Comparison of ENCODE assay signal across 12 cellular contexts in the genomic region with DNA sequence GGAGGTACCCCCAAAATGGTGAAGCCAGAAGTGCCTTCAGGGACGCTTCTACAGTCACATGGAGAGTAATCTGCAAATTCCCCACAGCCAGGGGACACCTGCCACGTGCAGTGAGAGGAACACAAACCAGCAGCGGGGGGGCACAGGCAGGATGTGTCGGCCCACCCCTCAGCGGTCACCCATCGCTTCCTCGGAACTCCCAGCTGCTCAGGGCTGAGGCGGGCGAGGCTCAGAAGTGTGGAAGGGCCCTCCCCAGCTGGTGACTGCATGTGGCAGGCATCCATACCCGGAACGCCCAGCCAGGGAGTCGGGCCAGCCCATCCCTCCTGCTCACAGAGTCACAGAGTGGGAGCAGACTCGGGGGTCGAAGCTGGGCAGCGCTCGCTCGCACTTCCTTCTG.
DNase-seq lines count a peak whose midpoint lies in the region; ATAC-seq and TF ChIP-seq lines count a peak whose summit lies in the region.
"Had no signal": no experiment of that assay in that cellular context is flagged by ENCODE, and none has a peak within 500 bp of the region (broad histone marks: within the 10 kb centered on the region; RNA-seq: fewer than 3 reads in every experiment).

No MANE protein-coding gene starts in this region.

- H3K9me3 ChIP-seq in BLaER1 treated with 17β-estradiol and CSF1 and Interleukin-3, amounts not matched to agents 10 nM and 100 nM (replicated peaks in 1 of 11) = peaks cover 0 to 11% (median 0%) of the 10 kb centered on the region in 11 experiments; a peak in 7 of 22 replicates
- no peaks in the 10 kb centered on the region for H3K9me3 ChIP-seq in OCI-LY3 (ENCODE audit: insufficient read depth, low read length)
- H3K9me3 ChIP-seq in osteoblast (ENCODE audit: low read depth, low read length) = no peaks in the 10 kb centered on the region
- H3K9me3 ChIP-seq: gastrocnemius medialis had no signal

- H3K36me3 ChIP-seq in BLaER1 treated with 17β-estradiol and CSF1 and Interleukin-3, amounts not matched to agents 10 nM and 100 nM = no peaks in the 10 kb centered on the region
- H3K36me3 ChIP-seq in OCI-LY3 (replicated peaks; ENCODE audit: low read depth, low read length) = no peaks in the 10 kb centered on the region
- no peaks in the 10 kb centered on the region for H3K36me3 ChIP-seq in osteoblast (ENCODE audit: insufficient read depth, low read length)
- H3K36me3 ChIP-seq: gastrocnemius medialis had no signal

- H3K27me3 ChIP-seq in BLaER1 treated with 17β-estradiol and CSF1 and Interleukin-3, amounts not matched to agents 10 nM and 100 nM = peaks cover 0 to 4% (median 0%) of the 10 kb centered on the region in 11 experiments; a peak in 3 of 22 replicates
- H3K27me3 ChIP-seq in OCI-LY3 (ENCODE audit: low read depth, low read length) (peaks cover 56% of the 10 kb centered on the region), foreskin keratinocyte (no peaks in the 10 kb centered on the region), osteoblast (ENCODE audit: insufficient read depth, low read length) (no peaks in the 10 kb centered on the region)
- H3K27me3 ChIP-seq: gastrocnemius medialis had no signal

- H3K79me2 ChIP-seq in OCI-LY3 (ENCODE audit: low read length) (no peaks in the 10 kb centered on the region), osteoblast (ENCODE audit: insufficient read depth, low read length) (no peaks in the 10 kb centered on the region)

- peak overlapping the region; percentile 78 to 95 (median 82) for H3K4me2 ChIP-seq in BLaER1 treated with 17β-estradiol and CSF1 and Interleukin-3, amounts not matched to agents 10 nM and 100 nM
- H3K4me2 ChIP-seq in OCI-LY3 (ENCODE audit: low read length) (peak overlapping the region; percentile 41), osteoblast (ENCODE audit: insufficient read depth, low read length) (no peak overlapping the region)

- no peaks in the 10 kb centered on the region for H4K20me1 ChIP-seq in BLaER1 treated with 17β-estradiol and CSF1 and Interleukin-3, amounts not matched to agents 10 nM and 100 nM
- H4K20me1 ChIP-seq in OCI-LY3 (ENCODE audit: insufficient read depth, low read length) (no peaks in the 10 kb centered on the region), osteoblast (ENCODE audit: insufficient read depth, low read length) (no peaks in the 10 kb centered on the region)

- no peak overlapping the region for H2AFZ ChIP-seq in OCI-LY3 (ENCODE audit: low read depth, low read length)
- H2AFZ ChIP-seq in osteoblast (ENCODE audit: low read length) = peak overlapping the region; percentile 28

- DNase-seq in foreskin keratinocyte = peak in 1 of 2 donors; percentile 20
- peak; percentile 92 for DNase-seq in osteoblast (ENCODE audit: insufficient read length, low spot score, missing footprints)
- DNase-seq in caudate nucleus (lab: John Stamatoyannopoulos, UW) = no peak
- no peak for DNase-seq in iPS-NIHi7 (ENCODE audit: extremely low spot score)
- no peak for DNase-seq in NCI-H2081 treated with DMSO at 0.1 percent for 48 hours (lab: John Stamatoyannopoulos, UW)
- DNase-seq in activated CD4-positive, alpha-beta T cell treated with anti-CD3 and anti-CD28 coated beads for 4 hours = no peak
- DNase-seq: activated CD4-positive, alpha-beta T cell treated with anti-CD3 and anti-CD28 coated beads, Interleukin-2, amount 50 U/mL, for 48 hours; gastrocnemius medialis; NCI-H146; nephron progenitor cell had no signal

- TF ChIP-seq CTCF in OCI-LY3 (IDR thresholded peaks at IDR 0.05; ENCODE audit: low read depth, low read length) (no peak), foreskin keratinocyte (conservative IDR thresholded peaks at IDR 0.05) (no peak), osteoblast (IDR thresholded peaks at IDR 0.05; ENCODE audit: extremely low read depth, low read depth, low read length) (no peak)

- peaks cover 54 to 85% (median 71%) of the 10 kb centered on the region in 10 experiments for H3K4me1 ChIP-seq in BLaER1 treated with 17β-estradiol and CSF1 and Interleukin-3, amounts not matched to agents 10 nM and 100 nM
- H3K4me1 ChIP-seq in OCI-LY3 (ENCODE audit: low read length) = peaks cover 46% of the 10 kb centered on the region
- no peaks in the 10 kb centered on the region for H3K4me1 ChIP-seq in foreskin keratinocyte
- H3K4me1 ChIP-seq in osteoblast (ENCODE audit: insufficient read depth, low read length) = peaks cover 31% of the 10 kb centered on the region

- peak; percentile 51 for ATAC-seq in foreskin keratinocyte
- ATAC-seq: gastrocnemius medialis had no signal

- peak overlapping the region in 5 of 11 experiments; percentile 10 to 47 (median 24); a peak in 5 of 22 replicates for H3K9ac ChIP-seq in BLaER1 treated with 17β-estradiol and CSF1 and Interleukin-3, amounts not matched to agents 10 nM and 100 nM
- no peak overlapping the region for H3K9ac ChIP-seq in OCI-LY3 (ENCODE audit: low read length)

- peak overlapping the region in 10 of 11 experiments; percentile 1 to 66 (median 33); a peak in 12 of 22 replicates for H3K27ac ChIP-seq in BLaER1 treated with 17β-estradiol and CSF1 and Interleukin-3, amounts not matched to agents 10 nM and 100 nM
- H3K27ac ChIP-seq in OCI-LY3 (ENCODE audit: low read length) (no peak overlapping the region), foreskin keratinocyte (no peak overlapping the region), osteoblast (ENCODE audit: low read depth, low read length) (no peak overlapping the region), caudate nucleus (ENCODE audit: low read depth, low read length) (no peak overlapping the region)
- H3K27ac ChIP-seq: gastrocnemius medialis had no signal

- no peak overlapping the region for H3K4me3 ChIP-seq in BLaER1 treated with 17β-estradiol and CSF1 and Interleukin-3, amounts not matched to agents 10 nM and 100 nM
- H3K4me3 ChIP-seq in OCI-LY3 (ENCODE audit: low read length) = no peak overlapping the region
- H3K4me3 ChIP-seq in osteoblast (ENCODE audit: insufficient read depth, low read length) = no peak overlapping the region
- H3K4me3 ChIP-seq: gastrocnemius medialis had no signal

Comparison
In these comparisons a context has a peak if more than half of its experiments do, and no peak if none do; other contexts are left out.
1. H3K27ac ChIP-seq: peak in BLaER1 treated with 17β-estradiol and CSF1 and Interleukin-3, amounts not matched to agents 10 nM and 100 nM (10 of 11); none in OCI-LY3 (single experiment), foreskin keratinocyte (single experiment), osteoblast (single experiment) and caudate nucleus (single experiment).